ENCODE assay signal across 1 cellular context in genomic region chr20:25195962-25196700, GRCh38.
TF ChIP-seq lines count a peak whose summit lies in the region.

No MANE protein-coding gene starts in this region.

TF ChIP-seq in endothelial cell of umbilical vein, 7 proteins besides CTCF, POLR2A, EP300 and RAD21 (continued from another document):
- TF ChIP-seq EZH2 (IDR thresholded peaks at IDR 0.05; ENCODE audit: borderline replicate concordance, low read depth, low read length, severe bottlenecking) (no peak), POLR2AphosphoS5 (IDR thresholded peaks at IDR 0.05; ENCODE audit: insufficient read depth, low read depth, low read length) (no peak), MYC (IDR thresholded peaks at IDR 0.05; ENCODE audit: low read depth, low read length) (no peak), GATA2 (IDR thresholded peaks at IDR 0.05; ENCODE audit: insufficient read depth, insufficient read length, low read depth, low read length) (no peak), JUN (IDR thresholded peaks at IDR 0.05; ENCODE audit: borderline replicate concordance, insufficient read depth, insufficient read length, low read depth) (no peak)
TF ChIP-seq in endothelial cell of umbilical vein: peak in this region for 0.
